In the genomic region with DNA sequence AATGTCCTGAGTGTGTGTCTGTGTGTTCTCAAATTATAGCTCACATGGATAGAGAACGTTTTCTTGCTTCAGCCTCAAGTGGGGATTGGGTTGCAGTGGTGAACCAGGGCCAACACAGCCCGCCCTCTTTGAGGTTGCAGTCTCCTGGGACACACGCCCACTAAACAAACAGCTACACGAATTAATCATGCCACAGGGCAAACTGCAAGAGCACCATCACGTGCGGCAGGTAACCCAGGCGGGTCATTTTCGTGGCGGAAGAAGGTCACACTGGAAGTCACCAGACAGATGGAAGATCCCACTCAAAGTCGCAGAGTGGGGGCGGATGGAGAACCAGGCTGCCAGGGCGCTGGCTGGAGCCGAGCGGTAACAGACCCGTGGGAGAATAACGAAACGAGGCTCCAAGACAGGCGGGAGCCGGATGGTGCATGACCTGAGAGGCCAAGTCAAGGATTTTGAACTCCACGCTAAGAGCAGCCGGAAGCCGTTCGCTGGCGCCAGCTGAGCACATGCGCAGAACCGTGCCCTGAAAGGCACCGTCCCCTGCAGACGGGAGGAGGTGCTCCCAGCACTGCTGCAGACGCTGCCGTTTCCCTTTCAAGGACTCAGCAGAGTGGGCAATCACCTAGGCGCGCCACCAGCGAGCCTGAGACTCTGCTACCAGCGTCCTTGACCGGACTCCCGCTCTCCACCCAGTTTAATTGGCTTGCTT, we compare ENCODE assay signal across 9 cellular contexts. TPM values are rescaled to one million over a fixed set of nuclear protein-coding genes. Genes with fewer than 3 reads are reported as not detected.
DNase-seq lines count a peak whose midpoint lies in the region; ATAC-seq, FAIRE-seq and TF ChIP-seq lines count a peak whose summit lies in the region.
"Had no signal": no experiment of that assay in that cellular context is flagged by ENCODE, and none has a peak within 500 bp of the region (broad histone marks: within the 10 kb centered on the region; RNA-seq: fewer than 3 reads in every experiment).

No MANE protein-coding gene starts in this region.

- no peak overlapping the region for H2BK120ac ChIP-seq in mesenchymal stem cell (ENCODE audit: low read depth, low read length)

- H3K4me1 ChIP-seq in mesenchymal stem cell (ENCODE audit: control insufficient read depth, insufficient read depth, low read depth, low read length), result peaks cover 2% of the 10 kb centered on the region
- peaks cover 33% of the 10 kb centered on the region for H3K4me1 ChIP-seq in vagina

- no peak overlapping the region for H3K14ac ChIP-seq in mesenchymal stem cell (ENCODE audit: low read length in 2 of 2)

- H3K4me3 ChIP-seq in brain microvascular endothelial cell (ENCODE audit: low read depth, low read length), result peak overlapping the region; percentile 45
- H3K4me3 ChIP-seq in mesenchymal stem cell (ENCODE audit: insufficient read depth in 1 of 2, low read depth in 1 of 2, low read length in 2 of 2), result peak overlapping the region in 1 of 2 experiments; percentile 76
- H3K4me3 ChIP-seq in vagina, result peak overlapping the region; percentile 25 to 31

- FAIRE-seq in H54 (lab: Jason Lieb, UNC), result no peak
- FAIRE-seq: A204.1 had no signal

- H2AFZ ChIP-seq in mesenchymal stem cell (ENCODE audit: low read depth, low read length), result no peak overlapping the region

- in situ Hi-C loops in brain microvascular endothelial cell (cut with HindIII; ENCODE audit: low pct_ligation_motif_present, low sequenced_read_pairs), result no loop called here

- H3K4ac ChIP-seq in mesenchymal stem cell (ENCODE audit: low read depth in 1 of 2, low read length in 2 of 2), result no peak overlapping the region

- peak; percentile 32 for DNase-seq in SIG-M5 treated with dmso at 0.1 percent for 504 hours (lab: John Stamatoyannopoulos, UW; ENCODE audit: unreplicated experiment)
- no peak for DNase-seq in SIG-M5 (lab: John Stamatoyannopoulos, UW)
- DNase-seq in NCI-H524 (lab: John Stamatoyannopoulos, UW), result peak; percentile 89 to 92
- no peak for DNase-seq in brain microvascular endothelial cell
- DNase-seq in mesenchymal stem cell, result no peak
- DNase-seq in vagina (ENCODE audit: extremely low spot score in 2 of 2), result no peak
- DNase-seq in H54 (ENCODE audit: insufficient read length, low spot score), result no peak

- H3K27ac ChIP-seq in brain microvascular endothelial cell (no peak overlapping the region), mesenchymal stem cell (ENCODE audit: low read length, poor library complexity, severe bottlenecking) (no peak overlapping the region), vagina (peak overlapping the region; percentile 58)

- H3K27me3 ChIP-seq in brain microvascular endothelial cell (replicated peaks) (no peaks in the 10 kb centered on the region), mesenchymal stem cell (ENCODE audit: control insufficient read depth in 1 of 2, insufficient read depth in 1 of 2, low read length in 2 of 2) (peaks cover 7 to 36% of the 10 kb centered on the region in 2 experiments), vagina (no peaks in the 10 kb centered on the region)

- H3K4me2 ChIP-seq in mesenchymal stem cell (ENCODE audit: low read length, poor library complexity, severe bottlenecking), result no peak overlapping the region

- no peak overlapping the region for H3K18ac ChIP-seq in mesenchymal stem cell (ENCODE audit: low read depth in 1 of 2, low read length in 2 of 2)

- no peak overlapping the region for H2BK12ac ChIP-seq in mesenchymal stem cell (ENCODE audit: low read length in 2 of 2)

- intact Hi-C loops in vagina (cut with DNase I), result no loop called here

- no peaks in the 10 kb centered on the region for H3K79me1 ChIP-seq in mesenchymal stem cell (replicated peaks; ENCODE audit: low read length, poor library complexity, severe bottlenecking)

- ATAC-seq in HG03066 (IDR thresholded peaks at IDR 0.05; ENCODE audit: low read depth, unreplicated experiment), result peak; percentile 70

- H3K9me3 ChIP-seq in mesenchymal stem cell (ENCODE audit: control insufficient read depth, low read length), result no peaks in the 10 kb centered on the region
- H3K9me3 ChIP-seq in vagina, result no peaks in the 10 kb centered on the region

- H4K8ac ChIP-seq in mesenchymal stem cell (ENCODE audit: low read length), result no peak overlapping the region

- no peak overlapping the region for H3K23ac ChIP-seq in mesenchymal stem cell (ENCODE audit: low read length in 2 of 2)

- no peak overlapping the region for H2BK15ac ChIP-seq in mesenchymal stem cell (ENCODE audit: low read depth, poor library complexity, severe bottlenecking)

- no peak for TF ChIP-seq POLR2A in vagina (IDR thresholded peaks at IDR 0.05)
- no peak for TF ChIP-seq POLR2A in H54 (IDR thresholded peaks at IDR 0.05; ENCODE audit: low read depth, low read length)

- WGBS in mesenchymal stem cell, result 85% methylated on average over 36 of the region's 36 CpGs

- TF ChIP-seq CTCF in brain microvascular endothelial cell (IDR thresholded peaks at IDR 0.05; ENCODE audit: low read depth, low read length, missing control alignments) (no peak), vagina (IDR thresholded peaks at IDR 0.05) (no peak)

- H4K91ac ChIP-seq in mesenchymal stem cell (ENCODE audit: low read length), result no peak overlapping the region

- H3K36me3 ChIP-seq in brain microvascular endothelial cell (replicated peaks), result no peaks in the 10 kb centered on the region
- peaks cover 0 to 6% of the 10 kb centered on the region in 2 experiments for H3K36me3 ChIP-seq in mesenchymal stem cell (ENCODE audit: control insufficient read depth in 1 of 2, insufficient read depth in 2 of 2, low read depth in 1 of 2, low read length in 2 of 2)
- peaks cover 0 to 19% of the 10 kb centered on the region in 2 donors for H3K36me3 ChIP-seq in vagina

- H2BK5ac ChIP-seq in mesenchymal stem cell (ENCODE audit: low read depth, low read length, poor library complexity, severe bottlenecking), result no peak overlapping the region

- H2AK5ac ChIP-seq in mesenchymal stem cell (ENCODE audit: low read length, severe bottlenecking), result no peak overlapping the region

- peak overlapping the region; percentile 65 for H3K9ac ChIP-seq in mesenchymal stem cell (ENCODE audit: low read length)

RNA-seq across cellular contexts. Expression of gene DLL1, which starts 10.7 kb away (rescaled TPM):
- 2.9 TPM for polyA plus RNA-seq in mesenchymal stem cell (2013, experiment 1 of 2)
- polyA plus RNA-seq in mesenchymal stem cell (2013, experiment 2 of 2), result 2.3 TPM
- total RNA-seq in vagina, result 43.5 TPM

RNA-seq across cellular contexts. Expression of gene FAM120B, which starts 26.4 kb away (rescaled TPM):
- polyA plus RNA-seq in mesenchymal stem cell (2013, experiment 1 of 2), result 17.6 TPM
- 17.4 TPM for polyA plus RNA-seq in mesenchymal stem cell (2013, experiment 2 of 2)
- total RNA-seq in vagina, result 34.6 TPM

Comparison
In these comparisons a context has a peak if more than half of its experiments do, and no peak if none do; other contexts are left out.
1. DNase-seq: peak in SIG-M5 treated with dmso at 0.1 percent for 504 hours (single experiment) and NCI-H524 (2 of 2); none in SIG-M5 (single experiment), brain microvascular endothelial cell (single experiment), mesenchymal stem cell (single experiment), vagina (0 of 2) and H54 (single experiment).